Comparison of ENCODE assay signal across 2 cellular contexts in the genomic region with DNA sequence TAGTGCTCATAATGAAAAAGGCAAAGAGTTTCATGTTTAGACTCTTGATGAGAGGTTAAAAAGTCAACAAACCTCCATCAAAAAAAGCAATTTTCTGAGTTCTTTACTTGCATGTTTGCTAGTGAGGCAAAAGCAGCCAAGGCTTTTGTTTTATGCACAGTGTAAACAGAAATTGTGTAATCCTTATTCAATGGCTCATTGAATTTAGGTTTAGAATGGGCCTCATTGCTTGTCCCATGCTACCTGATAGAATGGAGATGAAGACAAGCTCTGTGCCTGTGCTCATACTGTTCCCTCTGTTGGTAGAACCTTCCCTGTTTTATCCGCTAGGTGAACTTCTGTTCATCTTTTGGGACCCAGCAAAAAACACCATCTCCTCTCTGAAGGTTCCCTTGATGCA.
TF ChIP-seq lines count a peak whose summit lies in the region.

No MANE protein-coding gene starts in this region.

TF ChIP-seq in IMR-90, 13 proteins besides CTCF, POLR2A, EP300 and RAD21:
- TF ChIP-seq CEBPB (IDR thresholded peaks at IDR 0.05; ENCODE audit: low read depth, low read length) (0 out of 2 replicates have a peak, but pooled peaks have one; percentile 18), ELK1 (IDR thresholded peaks at IDR 0.05; ENCODE audit: borderline replicate concordance, low read depth, low read length) (no peak)
TF ChIP-seq in IMR-90: peak in this region for 1.

TF ChIP-seq in HepG2, 621 proteins besides CTCF, POLR2A, EP300 and RAD21 (continues in another document):
- peak; percentile 93 for TF ChIP-seq GATAD2A (CRISPR knock-in tag; IDR thresholded peaks at IDR 0.05)
- TF ChIP-seq, protein P1, sequence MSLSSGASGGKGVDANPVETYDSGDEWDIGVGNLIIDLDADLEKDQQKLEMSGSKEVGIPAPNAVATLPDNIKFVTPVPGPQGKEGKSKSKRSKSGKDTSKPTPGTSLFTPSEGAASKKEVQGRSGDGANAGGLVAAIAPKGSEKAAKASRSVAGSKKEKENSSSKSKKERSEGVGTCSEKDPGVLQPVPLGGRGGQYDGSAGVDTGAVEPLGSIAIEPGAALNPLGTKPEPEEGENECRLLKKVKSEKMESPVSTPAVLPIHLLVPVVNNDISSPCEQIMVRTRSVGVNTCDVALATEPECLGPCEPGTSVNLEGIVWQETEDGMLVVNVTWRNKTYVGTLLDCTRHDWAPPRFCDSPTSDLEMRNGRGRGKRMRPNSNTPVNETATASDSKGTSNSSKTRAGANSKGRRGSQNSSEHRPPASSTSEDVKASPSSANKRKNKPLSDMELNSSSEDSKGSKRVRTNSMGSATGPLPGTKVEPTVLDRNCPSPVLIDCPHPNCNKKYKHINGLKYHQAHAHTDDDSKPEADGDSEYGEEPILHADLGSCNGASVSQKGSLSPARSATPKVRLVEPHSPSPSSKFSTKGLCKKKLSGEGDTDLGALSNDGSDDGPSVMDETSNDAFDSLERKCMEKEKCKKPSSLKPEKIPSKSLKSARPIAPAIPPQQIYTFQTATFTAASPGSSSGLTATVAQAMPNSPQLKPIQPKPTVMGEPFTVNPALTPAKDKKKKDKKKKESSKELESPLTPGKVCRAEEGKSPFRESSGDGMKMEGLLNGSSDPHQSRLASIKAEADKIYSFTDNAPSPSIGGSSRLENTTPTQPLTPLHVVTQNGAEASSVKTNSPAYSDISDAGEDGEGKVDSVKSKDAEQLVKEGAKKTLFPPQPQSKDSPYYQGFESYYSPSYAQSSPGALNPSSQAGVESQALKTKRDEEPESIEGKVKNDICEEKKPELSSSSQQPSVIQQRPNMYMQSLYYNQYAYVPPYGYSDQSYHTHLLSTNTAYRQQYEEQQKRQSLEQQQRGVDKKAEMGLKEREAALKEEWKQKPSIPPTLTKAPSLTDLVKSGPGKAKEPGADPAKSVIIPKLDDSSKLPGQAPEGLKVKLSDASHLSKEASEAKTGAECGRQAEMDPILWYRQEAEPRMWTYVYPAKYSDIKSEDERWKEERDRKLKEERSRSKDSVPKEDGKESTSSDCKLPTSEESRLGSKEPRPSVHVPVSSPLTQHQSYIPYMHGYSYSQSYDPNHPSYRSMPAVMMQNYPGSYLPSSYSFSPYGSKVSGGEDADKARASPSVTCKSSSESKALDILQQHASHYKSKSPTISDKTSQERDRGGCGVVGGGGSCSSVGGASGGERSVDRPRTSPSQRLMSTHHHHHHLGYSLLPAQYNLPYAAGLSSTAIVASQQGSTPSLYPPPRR (CRISPR knock-in tag; IDR thresholded peaks at IDR 0.05; ENCODE audit: borderline replicate concordance) = peak; percentile 33; the same call in 1 of the 2 replicates
- no peak for TF ChIP-seq TAF15 (IDR thresholded peaks at IDR 0.05; ENCODE audit: low read depth, low read length, poor library complexity, severe bottlenecking)
- peak; percentile 75; the same call in 1 of the 2 replicates for TF ChIP-seq HMG20A (CRISPR knock-in tag; IDR thresholded peaks at IDR 0.05; ENCODE audit: borderline replicate concordance)
- TF ChIP-seq THAP11 (CRISPR knock-in tag; IDR thresholded peaks at IDR 0.05) = peak; percentile 56
- TF ChIP-seq, protein P2, sequence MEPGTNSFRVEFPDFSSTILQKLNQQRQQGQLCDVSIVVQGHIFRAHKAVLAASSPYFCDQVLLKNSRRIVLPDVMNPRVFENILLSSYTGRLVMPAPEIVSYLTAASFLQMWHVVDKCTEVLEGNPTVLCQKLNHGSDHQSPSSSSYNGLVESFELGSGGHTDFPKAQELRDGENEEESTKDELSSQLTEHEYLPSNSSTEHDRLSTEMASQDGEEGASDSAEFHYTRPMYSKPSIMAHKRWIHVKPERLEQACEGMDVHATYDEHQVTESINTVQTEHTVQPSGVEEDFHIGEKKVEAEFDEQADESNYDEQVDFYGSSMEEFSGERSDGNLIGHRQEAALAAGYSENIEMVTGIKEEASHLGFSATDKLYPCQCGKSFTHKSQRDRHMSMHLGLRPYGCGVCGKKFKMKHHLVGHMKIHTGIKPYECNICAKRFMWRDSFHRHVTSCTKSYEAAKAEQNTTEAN (CRISPR knock-in tag; conservative IDR thresholded peaks at IDR 0.05) = 0 out of 2 replicates have a peak, but pooled peaks have one; percentile 38
- no peak for TF ChIP-seq TRIM22 (IDR thresholded peaks at IDR 0.05)
- TF ChIP-seq HHEX (CRISPR knock-in tag; IDR thresholded peaks at IDR 0.05) = no peak
- TF ChIP-seq MIER3 (CRISPR knock-in tag; IDR thresholded peaks at IDR 0.05; ENCODE audit: borderline replicate concordance) = peak; percentile 49; the same call in 1 of the 2 replicates
- TF ChIP-seq ZNF274 (CRISPR knock-in tag; IDR thresholded peaks at IDR 0.05) = no peak
- no peak for TF ChIP-seq SOX6 (IDR thresholded peaks at IDR 0.05)
- TF ChIP-seq SOX6 (CRISPR knock-in tag; IDR thresholded peaks at IDR 0.05) = peak; percentile 98
- peak; percentile 61; the same call in 1 of the 2 replicates for TF ChIP-seq POGZ (CRISPR knock-in tag; IDR thresholded peaks at IDR 0.05)
- peak; percentile 57 for TF ChIP-seq TCF7 (IDR thresholded peaks at IDR 0.05; ENCODE audit: low read depth)
- no peak for TF ChIP-seq FOXK2 (IDR thresholded peaks at IDR 0.05)
- no peak for TF ChIP-seq CCAR2 (optimal IDR thresholded peaks at IDR 0.05; ENCODE audit: low read depth, low read length)
- TF ChIP-seq, protein P3, sequence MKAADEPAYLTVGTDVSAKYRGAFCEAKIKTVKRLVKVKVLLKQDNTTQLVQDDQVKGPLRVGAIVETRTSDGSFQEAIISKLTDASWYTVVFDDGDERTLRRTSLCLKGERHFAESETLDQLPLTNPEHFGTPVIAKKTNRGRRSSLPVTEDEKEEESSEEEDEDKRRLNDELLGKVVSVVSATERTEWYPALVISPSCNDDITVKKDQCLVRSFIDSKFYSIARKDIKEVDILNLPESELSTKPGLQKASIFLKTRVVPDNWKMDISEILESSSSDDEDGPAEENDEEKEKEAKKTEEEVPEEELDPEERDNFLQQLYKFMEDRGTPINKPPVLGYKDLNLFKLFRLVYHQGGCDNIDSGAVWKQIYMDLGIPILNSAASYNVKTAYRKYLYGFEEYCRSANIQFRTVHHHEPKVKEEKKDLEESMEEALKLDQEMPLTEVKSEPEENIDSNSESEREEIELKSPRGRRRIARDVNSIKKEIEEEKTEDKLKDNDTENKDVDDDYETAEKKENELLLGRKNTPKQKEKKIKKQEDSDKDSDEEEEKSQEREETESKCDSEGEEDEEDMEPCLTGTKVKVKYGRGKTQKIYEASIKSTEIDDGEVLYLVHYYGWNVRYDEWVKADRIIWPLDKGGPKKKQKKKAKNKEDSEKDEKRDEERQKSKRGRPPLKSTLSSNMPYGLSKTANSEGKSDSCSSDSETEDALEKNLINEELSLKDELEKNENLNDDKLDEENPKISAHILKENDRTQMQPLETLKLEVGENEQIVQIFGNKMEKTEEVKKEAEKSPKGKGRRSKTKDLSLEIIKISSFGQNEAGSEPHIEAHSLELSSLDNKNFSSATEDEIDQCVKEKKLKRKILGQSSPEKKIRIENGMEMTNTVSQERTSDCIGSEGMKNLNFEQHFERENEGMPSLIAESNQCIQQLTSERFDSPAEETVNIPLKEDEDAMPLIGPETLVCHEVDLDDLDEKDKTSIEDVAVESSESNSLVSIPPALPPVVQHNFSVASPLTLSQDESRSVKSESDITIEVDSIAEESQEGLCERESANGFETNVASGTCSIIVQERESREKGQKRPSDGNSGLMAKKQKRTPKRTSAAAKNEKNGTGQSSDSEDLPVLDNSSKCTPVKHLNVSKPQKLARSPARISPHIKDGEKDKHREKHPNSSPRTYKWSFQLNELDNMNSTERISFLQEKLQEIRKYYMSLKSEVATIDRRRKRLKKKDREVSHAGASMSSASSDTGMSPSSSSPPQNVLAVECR (CRISPR knock-in tag; IDR thresholded peaks at IDR 0.05; ENCODE audit: borderline replicate concordance) = peak; percentile 24; the same call in 1 of the 2 replicates
- TF ChIP-seq, protein P4, sequence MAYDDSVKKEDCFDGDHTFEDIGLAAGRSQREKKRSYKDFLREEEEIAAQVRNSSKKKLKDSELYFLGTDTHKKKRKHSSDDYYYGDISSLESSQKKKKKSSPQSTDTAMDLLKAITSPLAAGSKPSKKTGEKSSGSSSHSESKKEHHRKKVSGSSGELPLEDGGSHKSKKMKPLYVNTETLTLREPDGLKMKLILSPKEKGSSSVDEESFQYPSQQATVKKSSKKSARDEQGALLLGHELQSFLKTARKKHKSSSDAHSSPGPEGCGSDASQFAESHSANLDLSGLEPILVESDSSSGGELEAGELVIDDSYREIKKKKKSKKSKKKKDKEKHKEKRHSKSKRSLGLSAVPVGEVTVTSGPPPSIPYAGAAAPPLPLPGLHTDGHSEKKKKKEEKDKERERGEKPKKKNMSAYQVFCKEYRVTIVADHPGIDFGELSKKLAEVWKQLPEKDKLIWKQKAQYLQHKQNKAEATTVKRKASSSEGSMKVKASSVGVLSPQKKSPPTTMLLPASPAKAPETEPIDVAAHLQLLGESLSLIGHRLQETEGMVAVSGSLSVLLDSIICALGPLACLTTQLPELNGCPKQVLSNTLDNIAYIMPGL (CRISPR knock-in tag; IDR thresholded peaks at IDR 0.05; ENCODE audit: borderline replicate concordance in 1 of 2, low read depth in 1 of 2) = peak in 1 of 2 experiments; percentile 27; a peak in 1 of 4 replicates
- TF ChIP-seq, protein P5, sequence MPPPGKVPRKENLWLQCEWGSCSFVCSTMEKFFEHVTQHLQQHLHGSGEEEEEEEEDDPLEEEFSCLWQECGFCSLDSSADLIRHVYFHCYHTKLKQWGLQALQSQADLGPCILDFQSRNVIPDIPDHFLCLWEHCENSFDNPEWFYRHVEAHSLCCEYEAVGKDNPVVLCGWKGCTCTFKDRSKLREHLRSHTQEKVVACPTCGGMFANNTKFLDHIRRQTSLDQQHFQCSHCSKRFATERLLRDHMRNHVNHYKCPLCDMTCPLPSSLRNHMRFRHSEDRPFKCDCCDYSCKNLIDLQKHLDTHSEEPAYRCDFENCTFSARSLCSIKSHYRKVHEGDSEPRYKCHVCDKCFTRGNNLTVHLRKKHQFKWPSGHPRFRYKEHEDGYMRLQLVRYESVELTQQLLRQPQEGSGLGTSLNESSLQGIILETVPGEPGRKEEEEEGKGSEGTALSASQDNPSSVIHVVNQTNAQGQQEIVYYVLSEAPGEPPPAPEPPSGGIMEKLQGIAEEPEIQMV (CRISPR knock-in tag; IDR thresholded peaks at IDR 0.05; ENCODE audit: low read depth) = no peak
- TF ChIP-seq, protein P6, sequence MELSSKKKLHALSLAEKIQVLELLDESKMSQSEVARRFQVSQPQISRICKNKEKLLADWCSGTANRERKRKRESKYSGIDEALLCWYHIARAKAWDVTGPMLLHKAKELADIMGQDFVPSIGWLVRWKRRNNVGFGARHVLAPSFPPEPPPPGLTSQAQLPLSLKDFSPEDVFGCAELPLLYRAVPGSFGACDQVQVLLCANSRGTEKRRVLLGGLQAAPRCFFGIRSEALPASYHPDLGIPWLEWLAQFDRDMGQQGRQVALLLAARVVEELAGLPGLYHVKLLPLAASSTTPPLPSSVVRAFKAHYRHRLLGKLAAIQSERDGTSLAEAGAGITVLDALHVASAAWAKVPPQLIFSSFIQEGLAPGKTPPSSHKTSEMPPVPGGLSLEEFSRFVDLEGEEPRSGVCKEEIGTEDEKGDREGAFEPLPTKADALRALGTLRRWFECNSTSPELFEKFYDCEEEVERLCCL (CRISPR knock-in tag; IDR thresholded peaks at IDR 0.05; ENCODE audit: borderline replicate concordance) = no peak
- no peak for TF ChIP-seq SYNCRIP (IDR thresholded peaks at IDR 0.05; ENCODE audit: insufficient read depth, low read depth, low read length)
- TF ChIP-seq ZNF205 (CRISPR knock-in tag; IDR thresholded peaks at IDR 0.05) = no peak
- TF ChIP-seq FOSL2 (CRISPR knock-in tag; IDR thresholded peaks at IDR 0.05) = peak; percentile 47
- no peak for TF ChIP-seq KDM4B (CRISPR knock-in tag; IDR thresholded peaks at IDR 0.05)
- no peak for TF ChIP-seq ZNF777 (CRISPR knock-in tag; IDR thresholded peaks at IDR 0.05)
- no peak for TF ChIP-seq ZNF468 (CRISPR knock-in tag; IDR thresholded peaks at IDR 0.05)
- 0 out of 2 replicates have a peak, but pooled peaks have one; percentile 51 for TF ChIP-seq THRA (CRISPR knock-in tag; IDR thresholded peaks at IDR 0.05; ENCODE audit: borderline replicate concordance)
- TF ChIP-seq, protein P7, sequence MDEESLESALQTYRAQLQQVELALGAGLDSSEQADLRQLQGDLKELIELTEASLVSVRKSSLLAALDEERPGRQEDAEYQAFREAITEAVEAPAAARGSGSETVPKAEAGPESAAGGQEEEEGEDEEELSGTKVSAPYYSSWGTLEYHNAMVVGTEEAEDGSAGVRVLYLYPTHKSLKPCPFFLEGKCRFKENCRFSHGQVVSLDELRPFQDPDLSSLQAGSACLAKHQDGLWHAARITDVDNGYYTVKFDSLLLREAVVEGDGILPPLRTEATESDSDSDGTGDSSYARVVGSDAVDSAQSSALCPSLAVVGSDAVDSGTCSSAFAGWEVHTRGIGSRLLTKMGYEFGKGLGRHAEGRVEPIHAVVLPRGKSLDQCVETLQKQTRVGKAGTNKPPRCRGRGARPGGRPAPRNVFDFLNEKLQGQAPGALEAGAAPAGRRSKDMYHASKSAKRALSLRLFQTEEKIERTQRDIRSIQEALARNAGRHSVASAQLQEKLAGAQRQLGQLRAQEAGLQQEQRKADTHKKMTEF (CRISPR knock-in tag; IDR thresholded peaks at IDR 0.05) = peak; percentile 53; the same call in 1 of the 2 replicates
- no peak for TF ChIP-seq ZNF350 (CRISPR knock-in tag; IDR thresholded peaks at IDR 0.05; ENCODE audit: borderline replicate concordance, low read depth)
- peak; percentile 95 for TF ChIP-seq FOXA3 (CRISPR knock-in tag; IDR thresholded peaks at IDR 0.05)
- TF ChIP-seq EHMT2 (IDR thresholded peaks at IDR 0.05; ENCODE audit: borderline replicate concordance, low read depth, low read length) = no peak
- peak; percentile 96; the same call in 1 of the 2 replicates for TF ChIP-seq KDM1A (CRISPR knock-in tag; IDR thresholded peaks at IDR 0.05)
- TF ChIP-seq ISX (CRISPR knock-in tag; conservative IDR thresholded peaks at IDR 0.05) = no peak
- TF ChIP-seq RXRB (CRISPR knock-in tag; IDR thresholded peaks at IDR 0.05; ENCODE audit: borderline replicate concordance) = peak; percentile 76; the same call in 1 of the 2 replicates
- TF ChIP-seq HDAC2 (CRISPR knock-in tag; IDR thresholded peaks at IDR 0.05) = peak; percentile 79
- TF ChIP-seq ISL2 (CRISPR knock-in tag; IDR thresholded peaks at IDR 0.05) = peak; percentile 91
